1 cellular context compared by ENCODE assay signal in the genomic region with DNA sequence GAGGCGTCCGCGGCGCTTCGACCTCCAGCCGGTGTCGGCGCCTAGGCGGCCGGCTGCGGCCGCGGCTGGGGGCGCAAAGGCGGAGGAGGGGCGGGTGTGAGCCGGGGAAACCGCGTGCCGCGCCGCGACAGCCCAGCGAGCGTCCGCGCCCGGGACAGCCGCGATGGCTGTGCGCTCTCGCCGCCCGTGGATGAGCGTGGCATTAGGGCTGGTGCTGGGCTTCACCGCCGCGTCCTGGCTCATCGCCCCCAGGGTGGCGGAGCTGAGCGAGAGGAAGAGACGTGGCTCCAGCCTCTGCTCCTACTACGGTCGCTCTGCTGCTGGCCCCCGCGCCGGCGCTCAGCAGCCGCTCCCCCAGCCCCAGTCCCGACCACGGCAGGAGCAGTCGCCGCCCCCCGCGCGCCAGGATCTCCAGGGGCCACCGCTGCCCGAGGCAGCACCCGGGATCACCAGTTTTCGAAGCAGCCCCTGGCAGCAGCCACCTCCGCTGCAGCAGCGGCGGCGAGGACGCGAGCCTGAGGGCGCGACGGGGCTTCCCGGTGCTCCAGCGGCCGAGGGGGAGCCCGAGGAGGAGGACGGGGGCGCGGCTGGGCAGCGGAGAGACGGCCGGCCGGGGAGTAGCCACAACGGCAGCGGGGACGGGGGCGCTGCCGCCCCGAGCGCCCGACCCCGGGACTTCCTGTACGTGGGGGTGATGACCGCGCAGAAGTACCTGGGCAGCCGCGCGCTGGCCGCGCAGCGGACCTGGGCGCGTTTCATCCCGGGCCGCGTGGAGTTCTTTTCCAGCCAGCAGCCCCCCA.
A peak's percentile ranks its signal among the peaks of the same experiment; 100 is the strongest.
TF ChIP-seq lines count a peak whose summit lies in the region.

No MANE protein-coding gene starts in this region.

TF ChIP-seq in HepG2, 621 proteins besides CTCF, POLR2A, EP300 and RAD21 (continued from another document and continues in another):
- TF ChIP-seq ZBTB20 (CRISPR knock-in tag; IDR thresholded peaks at IDR 0.05; ENCODE audit: borderline replicate concordance, low read depth) (no peak), ZNF784 (CRISPR knock-in tag; IDR thresholded peaks at IDR 0.05; ENCODE audit: borderline replicate concordance) (no peak), FUBP1 (CRISPR knock-in tag; IDR thresholded peaks at IDR 0.05; ENCODE audit: borderline replicate concordance) (no peak), ELF3 (CRISPR knock-in tag; IDR thresholded peaks at IDR 0.05) (no peak), ZNF800 (CRISPR knock-in tag; IDR thresholded peaks at IDR 0.05) (peak; percentile 77; the same call in 1 of the 2 replicates), SIN3A (IDR thresholded peaks at IDR 0.05; ENCODE audit: borderline replicate concordance, low read depth, low read length) (no peak), HOXA9 (CRISPR knock-in tag; IDR thresholded peaks at IDR 0.05; ENCODE audit: borderline replicate concordance) (no peak), UBTF (CRISPR knock-in tag; IDR thresholded peaks at IDR 0.05) (0 out of 2 replicates have a peak, but pooled peaks have one; percentile 10), TFDP1 (CRISPR knock-in tag; IDR thresholded peaks at IDR 0.05; ENCODE audit: borderline replicate concordance) (peak; percentile 50; the same call in 1 of the 2 replicates), ZNF451 (CRISPR knock-in tag; IDR thresholded peaks at IDR 0.05) (peak; percentile 45; the same call in 1 of the 2 replicates), POLR2AphosphoS2 (IDR thresholded peaks at IDR 0.05; ENCODE audit: low read depth, low read length) (no peak), FOXP1 (IDR thresholded peaks at IDR 0.05) (no peak), FOXP1 (CRISPR knock-in tag; IDR thresholded peaks at IDR 0.05) (no peak), ZNF142 (CRISPR knock-in tag; IDR thresholded peaks at IDR 0.05) (no peak; the same call in 1 of the 2 replicates), ZFX (CRISPR knock-in tag; IDR thresholded peaks at IDR 0.05; ENCODE audit: low read depth) (peak; percentile 22; the same call in 1 of the 2 replicates), ZNF331 (CRISPR knock-in tag; IDR thresholded peaks at IDR 0.05) (no peak), ZNF563 (CRISPR knock-in tag; IDR thresholded peaks at IDR 0.05) (peak; percentile 72; the same call in 1 of the 2 replicates), CBX1 (IDR thresholded peaks at IDR 0.05; ENCODE audit: low read depth) (no peak), KAT8 (CRISPR knock-in tag; IDR thresholded peaks at IDR 0.05) (no peak), SALL2 (CRISPR knock-in tag; IDR thresholded peaks at IDR 0.05) (no peak)
- TF ChIP-seq, protein P1, sequence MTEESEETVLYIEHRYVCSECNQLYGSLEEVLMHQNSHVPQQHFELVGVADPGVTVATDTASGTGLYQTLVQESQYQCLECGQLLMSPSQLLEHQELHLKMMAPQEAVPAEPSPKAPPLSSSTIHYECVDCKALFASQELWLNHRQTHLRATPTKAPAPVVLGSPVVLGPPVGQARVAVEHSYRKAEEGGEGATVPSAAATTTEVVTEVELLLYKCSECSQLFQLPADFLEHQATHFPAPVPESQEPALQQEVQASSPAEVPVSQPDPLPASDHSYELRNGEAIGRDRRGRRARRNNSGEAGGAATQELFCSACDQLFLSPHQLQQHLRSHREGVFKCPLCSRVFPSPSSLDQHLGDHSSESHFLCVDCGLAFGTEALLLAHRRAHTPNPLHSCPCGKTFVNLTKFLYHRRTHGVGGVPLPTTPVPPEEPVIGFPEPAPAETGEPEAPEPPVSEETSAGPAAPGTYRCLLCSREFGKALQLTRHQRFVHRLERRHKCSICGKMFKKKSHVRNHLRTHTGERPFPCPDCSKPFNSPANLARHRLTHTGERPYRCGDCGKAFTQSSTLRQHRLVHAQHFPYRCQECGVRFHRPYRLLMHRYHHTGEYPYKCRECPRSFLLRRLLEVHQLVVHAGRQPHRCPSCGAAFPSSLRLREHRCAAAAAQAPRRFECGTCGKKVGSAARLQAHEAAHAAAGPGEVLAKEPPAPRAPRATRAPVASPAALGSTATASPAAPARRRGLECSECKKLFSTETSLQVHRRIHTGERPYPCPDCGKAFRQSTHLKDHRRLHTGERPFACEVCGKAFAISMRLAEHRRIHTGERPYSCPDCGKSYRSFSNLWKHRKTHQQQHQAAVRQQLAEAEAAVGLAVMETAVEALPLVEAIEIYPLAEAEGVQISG (CRISPR knock-in tag; IDR thresholded peaks at IDR 0.05) = peak; percentile 48
- TF ChIP-seq, protein P2, sequence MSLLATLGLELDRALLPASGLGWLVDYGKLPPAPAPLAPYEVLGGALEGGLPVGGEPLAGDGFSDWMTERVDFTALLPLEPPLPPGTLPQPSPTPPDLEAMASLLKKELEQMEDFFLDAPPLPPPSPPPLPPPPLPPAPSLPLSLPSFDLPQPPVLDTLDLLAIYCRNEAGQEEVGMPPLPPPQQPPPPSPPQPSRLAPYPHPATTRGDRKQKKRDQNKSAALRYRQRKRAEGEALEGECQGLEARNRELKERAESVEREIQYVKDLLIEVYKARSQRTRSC (CRISPR knock-in tag; IDR thresholded peaks at IDR 0.05; ENCODE audit: low read depth) = no peak
- TF ChIP-seq, protein P3, sequence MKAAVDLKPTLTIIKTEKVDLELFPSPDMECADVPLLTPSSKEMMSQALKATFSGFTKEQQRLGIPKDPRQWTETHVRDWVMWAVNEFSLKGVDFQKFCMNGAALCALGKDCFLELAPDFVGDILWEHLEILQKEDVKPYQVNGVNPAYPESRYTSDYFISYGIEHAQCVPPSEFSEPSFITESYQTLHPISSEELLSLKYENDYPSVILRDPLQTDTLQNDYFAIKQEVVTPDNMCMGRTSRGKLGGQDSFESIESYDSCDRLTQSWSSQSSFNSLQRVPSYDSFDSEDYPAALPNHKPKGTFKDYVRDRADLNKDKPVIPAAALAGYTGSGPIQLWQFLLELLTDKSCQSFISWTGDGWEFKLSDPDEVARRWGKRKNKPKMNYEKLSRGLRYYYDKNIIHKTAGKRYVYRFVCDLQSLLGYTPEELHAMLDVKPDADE (CRISPR knock-in tag; IDR thresholded peaks at IDR 0.05) = 0 out of 2 replicates have a peak, but pooled peaks have one; percentile 74
- TF ChIP-seq, protein P4, sequence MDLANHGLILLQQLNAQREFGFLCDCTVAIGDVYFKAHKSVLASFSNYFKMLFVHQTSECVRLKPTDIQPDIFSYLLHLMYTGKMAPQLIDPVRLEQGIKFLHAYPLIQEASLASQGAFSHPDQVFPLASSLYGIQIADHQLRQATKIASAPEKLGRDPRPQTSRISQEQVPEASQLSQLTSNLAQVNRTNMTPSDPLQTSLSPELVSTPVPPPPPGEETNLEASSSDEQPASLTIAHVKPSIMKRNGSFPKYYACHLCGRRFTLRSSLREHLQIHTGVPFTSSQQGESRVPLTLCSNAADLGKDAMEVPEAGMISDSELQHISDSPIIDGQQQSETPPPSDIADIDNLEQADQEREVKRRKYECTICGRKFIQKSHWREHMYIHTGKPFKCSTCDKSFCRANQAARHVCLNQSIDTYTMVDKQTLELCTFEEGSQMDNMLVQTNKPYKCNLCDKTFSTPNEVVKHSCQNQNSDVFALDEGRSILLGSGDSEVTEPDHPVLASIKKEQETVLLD (CRISPR knock-in tag; IDR thresholded peaks at IDR 0.05; ENCODE audit: low read depth) = 0 out of 2 replicates have a peak, but pooled peaks have one; percentile 45
- TF ChIP-seq, protein P5, sequence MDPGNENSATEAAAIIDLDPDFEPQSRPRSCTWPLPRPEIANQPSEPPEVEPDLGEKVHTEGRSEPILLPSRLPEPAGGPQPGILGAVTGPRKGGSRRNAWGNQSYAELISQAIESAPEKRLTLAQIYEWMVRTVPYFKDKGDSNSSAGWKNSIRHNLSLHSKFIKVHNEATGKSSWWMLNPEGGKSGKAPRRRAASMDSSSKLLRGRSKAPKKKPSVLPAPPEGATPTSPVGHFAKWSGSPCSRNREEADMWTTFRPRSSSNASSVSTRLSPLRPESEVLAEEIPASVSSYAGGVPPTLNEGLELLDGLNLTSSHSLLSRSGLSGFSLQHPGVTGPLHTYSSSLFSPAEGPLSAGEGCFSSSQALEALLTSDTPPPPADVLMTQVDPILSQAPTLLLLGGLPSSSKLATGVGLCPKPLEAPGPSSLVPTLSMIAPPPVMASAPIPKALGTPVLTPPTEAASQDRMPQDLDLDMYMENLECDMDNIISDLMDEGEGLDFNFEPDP (CRISPR knock-in tag; conservative IDR thresholded peaks at IDR 0.05) = no peak
